ENCODE assay signal across 1 cellular context in the genomic region with DNA sequence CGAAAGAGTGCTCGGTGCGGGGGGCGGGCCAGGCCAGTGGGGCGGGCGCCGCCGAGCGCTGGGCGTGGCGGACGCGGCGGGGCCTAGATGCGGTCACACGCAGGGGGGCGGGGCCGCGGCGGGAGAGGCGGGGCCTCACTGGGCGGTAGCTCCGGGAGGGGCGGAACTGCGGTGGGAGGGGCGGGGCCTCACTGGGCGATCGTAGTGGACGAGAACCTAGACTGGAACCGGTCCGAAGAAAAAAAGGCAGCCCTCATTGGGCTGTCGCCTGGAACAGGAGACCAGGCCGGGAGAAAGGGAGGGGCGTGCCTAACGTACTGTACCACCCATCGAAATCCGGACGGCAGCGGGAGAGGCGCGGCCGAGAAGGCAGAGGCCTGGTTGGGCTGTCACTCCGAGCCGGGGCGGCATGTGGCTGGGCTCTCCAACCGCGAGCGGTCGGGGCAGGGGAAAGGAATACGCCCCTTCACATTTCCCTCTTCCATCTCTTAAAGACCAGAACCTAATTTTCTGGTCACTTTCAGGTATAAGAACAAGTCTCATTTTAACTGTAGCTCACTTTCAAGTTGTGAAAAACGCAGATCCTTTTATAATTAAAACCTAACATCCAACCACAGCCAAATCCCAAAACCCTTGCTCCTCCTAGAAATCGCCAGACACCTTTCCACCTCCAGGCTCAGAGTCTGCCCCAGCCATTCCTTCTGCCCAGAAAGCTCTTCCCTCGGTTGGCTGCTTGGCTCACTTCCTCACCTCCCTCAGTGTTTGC.
TF ChIP-seq lines count a peak whose summit lies in the region.

A gene with protein sequence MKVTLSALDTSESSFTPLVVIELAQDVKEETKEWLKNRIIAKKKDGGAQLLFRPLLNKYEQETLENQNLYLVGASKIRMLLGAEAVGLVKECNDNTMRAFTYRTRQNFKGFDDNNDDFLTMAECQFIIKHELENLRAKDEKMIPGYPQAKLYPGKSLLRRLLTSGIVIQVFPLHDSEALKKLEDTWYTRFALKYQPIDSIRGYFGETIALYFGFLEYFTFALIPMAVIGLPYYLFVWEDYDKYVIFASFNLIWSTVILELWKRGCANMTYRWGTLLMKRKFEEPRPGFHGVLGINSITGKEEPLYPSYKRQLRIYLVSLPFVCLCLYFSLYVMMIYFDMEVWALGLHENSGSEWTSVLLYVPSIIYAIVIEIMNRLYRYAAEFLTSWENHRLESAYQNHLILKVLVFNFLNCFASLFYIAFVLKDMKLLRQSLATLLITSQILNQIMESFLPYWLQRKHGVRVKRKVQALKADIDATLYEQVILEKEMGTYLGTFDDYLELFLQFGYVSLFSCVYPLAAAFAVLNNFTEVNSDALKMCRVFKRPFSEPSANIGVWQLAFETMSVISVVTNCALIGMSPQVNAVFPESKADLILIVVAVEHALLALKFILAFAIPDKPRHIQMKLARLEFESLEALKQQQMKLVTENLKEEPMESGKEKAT (minus strand): TSS at position 38 of the 766 bp plus-strand sequence. CDS start 16,159 bp downstream, outside the sequence.

TF ChIP-seq in K562, 482 proteins besides CTCF, POLR2A, EP300 and RAD21 (continued from another document):
- TF ChIP-seq, protein P1, sequence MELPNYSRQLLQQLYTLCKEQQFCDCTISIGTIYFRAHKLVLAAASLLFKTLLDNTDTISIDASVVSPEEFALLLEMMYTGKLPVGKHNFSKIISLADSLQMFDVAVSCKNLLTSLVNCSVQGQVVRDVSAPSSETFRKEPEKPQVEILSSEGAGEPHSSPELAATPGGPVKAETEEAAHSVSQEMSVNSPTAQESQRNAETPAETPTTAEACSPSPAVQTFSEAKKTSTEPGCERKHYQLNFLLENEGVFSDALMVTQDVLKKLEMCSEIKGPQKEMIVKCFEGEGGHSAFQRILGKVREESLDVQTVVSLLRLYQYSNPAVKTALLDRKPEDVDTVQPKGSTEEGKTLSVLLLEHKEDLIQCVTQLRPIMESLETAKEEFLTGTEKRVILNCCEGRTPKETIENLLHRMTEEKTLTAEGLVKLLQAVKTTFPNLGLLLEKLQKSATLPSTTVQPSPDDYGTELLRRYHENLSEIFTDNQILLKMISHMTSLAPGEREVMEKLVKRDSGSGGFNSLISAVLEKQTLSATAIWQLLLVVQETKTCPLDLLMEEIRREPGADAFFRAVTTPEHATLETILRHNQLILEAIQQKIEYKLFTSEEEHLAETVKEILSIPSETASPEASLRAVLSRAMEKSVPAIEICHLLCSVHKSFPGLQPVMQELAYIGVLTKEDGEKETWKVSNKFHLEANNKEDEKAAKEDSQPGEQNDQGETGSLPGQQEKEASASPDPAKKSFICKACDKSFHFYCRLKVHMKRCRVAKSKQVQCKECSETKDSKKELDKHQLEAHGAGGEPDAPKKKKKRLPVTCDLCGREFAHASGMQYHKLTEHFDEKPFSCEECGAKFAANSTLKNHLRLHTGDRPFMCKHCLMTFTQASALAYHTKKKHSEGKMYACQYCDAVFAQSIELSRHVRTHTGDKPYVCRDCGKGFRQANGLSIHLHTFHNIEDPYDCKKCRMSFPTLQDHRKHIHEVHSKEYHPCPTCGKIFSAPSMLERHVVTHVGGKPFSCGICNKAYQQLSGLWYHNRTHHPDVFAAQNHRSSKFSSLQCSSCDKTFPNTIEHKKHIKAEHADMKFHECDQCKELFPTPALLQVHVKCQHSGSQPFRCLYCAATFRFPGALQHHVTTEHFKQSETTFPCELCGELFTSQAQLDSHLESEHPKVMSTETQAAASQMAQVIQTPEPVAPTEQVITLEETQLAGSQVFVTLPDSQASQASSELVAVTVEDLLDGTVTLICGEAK (IDR thresholded peaks at IDR 0.05), result peak; percentile 68; the same call in 1 of the 2 replicates
- TF ChIP-seq, protein P1 (CRISPR knock-in tag; IDR thresholded peaks at IDR 0.05), result no peak; the same call in 1 of the 2 replicates
- peak; percentile 40; the same call in 1 of the 2 replicates for TF ChIP-seq JUND (IDR thresholded peaks at IDR 0.05; ENCODE audit: borderline replicate concordance, low read depth, low read length)
- TF ChIP-seq JUND (tag; IDR thresholded peaks at IDR 0.05; ENCODE audit: borderline replicate concordance, low read depth, low read length), result no peak
- TF ChIP-seq ZNF707 (CRISPR knock-in tag; conservative IDR thresholded peaks at IDR 0.05), result 0 out of 2 replicates have a peak, but pooled peaks have one; percentile 7
- TF ChIP-seq KLF1 (tag; IDR thresholded peaks at IDR 0.05), result peak; percentile 73
- TF ChIP-seq, protein P2, sequence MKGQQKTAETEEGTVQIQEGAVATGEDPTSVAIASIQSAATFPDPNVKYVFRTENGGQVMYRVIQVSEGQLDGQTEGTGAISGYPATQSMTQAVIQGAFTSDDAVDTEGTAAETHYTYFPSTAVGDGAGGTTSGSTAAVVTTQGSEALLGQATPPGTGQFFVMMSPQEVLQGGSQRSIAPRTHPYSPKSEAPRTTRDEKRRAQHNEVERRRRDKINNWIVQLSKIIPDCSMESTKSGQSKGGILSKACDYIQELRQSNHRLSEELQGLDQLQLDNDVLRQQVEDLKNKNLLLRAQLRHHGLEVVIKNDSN (CRISPR knock-in tag; IDR thresholded peaks at IDR 0.05), result peak; percentile 73
- peak; percentile 71 for TF ChIP-seq MEIS2 (IDR thresholded peaks at IDR 0.05; ENCODE audit: partially characterized antibody)
- TF ChIP-seq ZNF584 (CRISPR knock-in tag; IDR thresholded peaks at IDR 0.05; ENCODE audit: low read depth), result no peak
- peak; percentile 75 for TF ChIP-seq POLR2B (IDR thresholded peaks at IDR 0.05; ENCODE audit: low read depth, partially characterized antibody)
- TF ChIP-seq ZFP30 (CRISPR knock-in tag; IDR thresholded peaks at IDR 0.05; ENCODE audit: borderline replicate concordance), result no peak
- 0 out of 2 replicates have a peak, but pooled peaks have one; percentile 75 for TF ChIP-seq HLTF (IDR thresholded peaks at IDR 0.05)
- TF ChIP-seq, protein P3, sequence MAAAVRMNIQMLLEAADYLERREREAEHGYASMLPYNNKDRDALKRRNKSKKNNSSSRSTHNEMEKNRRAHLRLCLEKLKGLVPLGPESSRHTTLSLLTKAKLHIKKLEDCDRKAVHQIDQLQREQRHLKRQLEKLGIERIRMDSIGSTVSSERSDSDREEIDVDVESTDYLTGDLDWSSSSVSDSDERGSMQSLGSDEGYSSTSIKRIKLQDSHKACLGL (CRISPR knock-in tag; IDR thresholded peaks at IDR 0.05; ENCODE audit: borderline replicate concordance, poor library complexity, severe bottlenecking), result no peak
- TF ChIP-seq NFRKB (IDR thresholded peaks at IDR 0.05; ENCODE audit: low read depth), result peak; percentile 59; the same call in 1 of the 2 replicates
- TF ChIP-seq JUN (IDR thresholded peaks at IDR 0.05; ENCODE audit: borderline replicate concordance, low read depth, low read length), result peak; percentile 21; the same call in 1 of the 2 replicates
- no peak for TF ChIP-seq JUN (CRISPR knock-in tag; IDR thresholded peaks at IDR 0.05; ENCODE audit: borderline replicate concordance)
- peak; percentile 17 for TF ChIP-seq NEUROD1 (IDR thresholded peaks at IDR 0.05; ENCODE audit: borderline replicate concordance, low read depth, low read length, partially characterized antibody)
- no peak for TF ChIP-seq ARID2 (IDR thresholded peaks at IDR 0.05)
- TF ChIP-seq, protein P4, sequence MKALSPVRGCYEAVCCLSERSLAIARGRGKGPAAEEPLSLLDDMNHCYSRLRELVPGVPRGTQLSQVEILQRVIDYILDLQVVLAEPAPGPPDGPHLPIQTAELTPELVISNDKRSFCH (CRISPR knock-in tag; IDR thresholded peaks at IDR 0.05), result no peak
- TF ChIP-seq, protein P4 (tag; IDR thresholded peaks at IDR 0.05), result no peak
- TF ChIP-seq HNRNPLL (IDR thresholded peaks at IDR 0.05; ENCODE audit: low read depth, low read length, poor library complexity, severe bottlenecking), result peak; percentile 11
- TF ChIP-seq YY1 (IDR thresholded peaks at IDR 0.05; ENCODE audit: borderline replicate concordance in 1 of 3, control insufficient read depth in 1 of 3, extremely low read depth in 1 of 3, insufficient read depth in 3 of 3, insufficient read length in 1 of 3, insufficient replicate concordance in 2 of 3, low read depth in 1 of 3, low read length in 2 of 3), result peak in 1 of 3 experiments; percentile 10
- no peak for TF ChIP-seq ZNF695 (CRISPR knock-in tag; IDR thresholded peaks at IDR 0.05)
- TF ChIP-seq HDAC2 (IDR thresholded peaks at IDR 0.05), result peak; percentile 43; the same call in 1 of the 2 replicates
- TF ChIP-seq, protein P5, sequence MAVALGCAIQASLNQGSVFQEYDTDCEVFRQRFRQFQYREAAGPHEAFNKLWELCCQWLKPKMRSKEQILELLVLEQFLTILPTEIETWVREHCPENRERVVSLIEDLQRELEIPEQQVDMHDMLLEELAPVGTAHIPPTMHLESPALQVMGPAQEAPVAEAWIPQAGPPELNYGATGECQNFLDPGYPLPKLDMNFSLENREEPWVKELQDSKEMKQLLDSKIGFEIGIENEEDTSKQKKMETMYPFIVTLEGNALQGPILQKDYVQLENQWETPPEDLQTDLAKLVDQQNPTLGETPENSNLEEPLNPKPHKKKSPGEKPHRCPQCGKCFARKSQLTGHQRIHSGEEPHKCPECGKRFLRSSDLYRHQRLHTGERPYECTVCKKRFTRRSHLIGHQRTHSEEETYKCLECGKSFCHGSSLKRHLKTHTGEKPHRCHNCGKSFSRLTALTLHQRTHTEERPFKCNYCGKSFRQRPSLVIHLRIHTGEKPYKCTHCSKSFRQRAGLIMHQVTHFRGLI (CRISPR knock-in tag; IDR thresholded peaks at IDR 0.05), result peak; percentile 91; the same call in 1 of the 2 replicates
- TF ChIP-seq DMBX1 (CRISPR knock-in tag; IDR thresholded peaks at IDR 0.05; ENCODE audit: borderline replicate concordance), result 0 out of 2 replicates have a peak, but pooled peaks have one; percentile 50
- peak; percentile 87 for TF ChIP-seq KDM5B (IDR thresholded peaks at IDR 0.05; ENCODE audit: insufficient replicate concordance, low read depth, low read length)
- peak; percentile 49; the same call in 1 of the 2 replicates for TF ChIP-seq MTA3 (IDR thresholded peaks at IDR 0.05; ENCODE audit: borderline replicate concordance)
- TF ChIP-seq GTF2F1 (IDR thresholded peaks at IDR 0.05; ENCODE audit: low read depth, low read length), result peak; percentile 74; the same call in 1 of the 2 replicates
- TF ChIP-seq, protein P6, sequence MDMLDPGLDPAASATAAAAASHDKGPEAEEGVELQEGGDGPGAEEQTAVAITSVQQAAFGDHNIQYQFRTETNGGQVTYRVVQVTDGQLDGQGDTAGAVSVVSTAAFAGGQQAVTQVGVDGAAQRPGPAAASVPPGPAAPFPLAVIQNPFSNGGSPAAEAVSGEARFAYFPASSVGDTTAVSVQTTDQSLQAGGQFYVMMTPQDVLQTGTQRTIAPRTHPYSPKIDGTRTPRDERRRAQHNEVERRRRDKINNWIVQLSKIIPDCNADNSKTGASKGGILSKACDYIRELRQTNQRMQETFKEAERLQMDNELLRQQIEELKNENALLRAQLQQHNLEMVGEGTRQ (CRISPR knock-in tag; IDR thresholded peaks at IDR 0.05), result peak; percentile 34; the same call in 1 of the 2 replicates
TF ChIP-seq in K562: peak in this region for 103.
